ENCODE assay signal across 2 cellular contexts in genomic region chr10:126890797-126891196, GRCh38. TPM values are rescaled to one million over a fixed set of nuclear protein-coding genes. Genes with fewer than 3 reads are reported as not detected.
"Had no signal": no experiment of that assay in that cellular context is flagged by ENCODE, and none has a peak within 500 bp of the region (broad histone marks: within the 10 kb centered on the region; RNA-seq: fewer than 3 reads in every experiment).

No MANE protein-coding gene starts in this region.

RNA-seq across cellular contexts. Expression of gene DOCK1, which starts 14.4 kb away (rescaled TPM):
- polyA plus RNA-seq: IgD-negative memory B cell, K562 had no signal
